In the genomic region with DNA sequence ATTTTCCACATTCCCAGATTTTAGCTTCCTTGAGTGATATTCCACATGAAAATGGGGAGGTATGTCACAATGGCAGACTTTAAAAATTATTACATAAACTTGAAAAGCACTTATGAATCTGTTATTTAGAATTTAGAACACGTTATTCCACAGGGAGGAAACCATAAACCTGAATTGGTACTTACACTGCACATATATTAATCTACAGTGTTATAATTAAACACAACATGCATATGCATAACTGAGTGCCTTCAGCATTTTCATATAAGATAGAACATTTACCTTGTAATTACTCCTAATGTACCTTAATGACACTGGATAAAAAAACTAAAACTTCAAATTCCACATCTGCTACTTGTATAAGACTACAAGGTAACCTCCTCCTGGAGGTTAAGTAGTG, we compare ENCODE assay signal across 26 cellular contexts. TPM values are rescaled to one million over a fixed set of nuclear protein-coding genes. Genes with fewer than 3 reads are reported as not detected.
"Had no signal": no experiment of that assay in that cellular context is flagged by ENCODE, and none has a peak within 500 bp of the region (broad histone marks: within the 10 kb centered on the region; RNA-seq: fewer than 3 reads in every experiment).

No MANE protein-coding gene starts in this region.

- H3K4me1 ChIP-seq: breast epithelium, Peyer's patch had no signal

- H3K36me3 Mint-ChIP-seq: activated CD8-positive, alpha-beta memory T cell treated with anti-CD3 and anti-CD28 coated beads, Interleukin-2, amount 10 ng/mL, durations not matched to agents 7 days and 5 days; activated naive CD4-positive, alpha-beta T cell treated with anti-CD3 and anti-CD28 coated beads, Interleukin-2, amount 50 U/mL, for 24 hours; WTC11 had no signal

- H3K4me1 Mint-ChIP-seq: activated CD8-positive, alpha-beta memory T cell treated with anti-CD3 and anti-CD28 coated beads, Interleukin-2, amount 10 ng/mL, durations not matched to agents 7 days and 5 days; activated naive CD4-positive, alpha-beta T cell treated with anti-CD3 and anti-CD28 coated beads, Interleukin-2, amount 50 U/mL, for 24 hours; T-helper 17 cell; WTC11 had no signal

- H3K9me3 Mint-ChIP-seq: activated naive CD4-positive, alpha-beta T cell treated with anti-CD3 and anti-CD28 coated beads, Interleukin-2, amount 50 U/mL, for 24 hours; activated T-cell treated with anti-CD3 and anti-CD28 coated beads, Interleukin-2, amount 50 U/mL, for 24 hours; activated T-helper 1 cell treated with anti-CD3 and anti-CD28 coated beads, Interleukin-12 subunit alpha, Interleukin-12 subunit beta, Interleukin-2, Interleukin-4 antibody, amounts not matched to agents 30 ng/mL and 10 ng/mL and 1 ng/mL, durations not matched to agents 14 hours and 24 hours and 36 hours; WTC11 had no signal

- H3K9me3 ChIP-seq: breast epithelium, Peyer's patch had no signal

- H3K27ac ChIP-seq: Peyer's patch, RWPE1 had no signal

- ATAC-seq: activated CD8-positive, alpha-beta memory T cell treated with anti-CD3 and anti-CD28 coated beads, Interleukin-2, amount 10 ng/mL, durations not matched to agents 7 days and 5 days; T-helper 17 cell; WTC11 had no signal

- H3K27ac Mint-ChIP-seq: activated CD8-positive, alpha-beta memory T cell treated with anti-CD3 and anti-CD28 coated beads, Interleukin-2, amount 10 ng/mL, durations not matched to agents 7 days and 5 days; activated naive CD4-positive, alpha-beta T cell treated with anti-CD3 and anti-CD28 coated beads, Interleukin-2, amount 50 U/mL, for 24 hours; activated T-cell treated with anti-CD3 and anti-CD28 coated beads, Interleukin-2, amount 50 U/mL, for 24 hours; activated T-helper 1 cell treated with anti-CD3 and anti-CD28 coated beads, Interleukin-12 subunit alpha, Interleukin-12 subunit beta, Interleukin-2, Interleukin-4 antibody, amounts not matched to agents 30 ng/mL and 10 ng/mL and 1 ng/mL, durations not matched to agents 14 hours and 24 hours and 36 hours; T-helper 17 cell; WTC11 had no signal

- H3K27me3 ChIP-seq: breast epithelium, Peyer's patch had no signal

- H3K4me3 Mint-ChIP-seq: activated CD8-positive, alpha-beta memory T cell treated with anti-CD3 and anti-CD28 coated beads, Interleukin-2, amount 10 ng/mL, durations not matched to agents 7 days and 5 days; activated naive CD4-positive, alpha-beta T cell treated with anti-CD3 and anti-CD28 coated beads, Interleukin-2, amount 50 U/mL, for 24 hours; activated T-cell treated with anti-CD3 and anti-CD28 coated beads, Interleukin-2, amount 50 U/mL, for 24 hours; activated T-helper 1 cell treated with anti-CD3 and anti-CD28 coated beads, Interleukin-12 subunit alpha, Interleukin-12 subunit beta, Interleukin-2, Interleukin-4 antibody, amounts not matched to agents 30 ng/mL and 10 ng/mL and 1 ng/mL, durations not matched to agents 14 hours and 24 hours and 36 hours; T-helper 17 cell; WTC11 had no signal

- DNase-seq: activated CD4-positive, alpha-beta T cell treated with anti-CD3 and anti-CD28 coated beads for 48 hours; activated CD4-positive, alpha-beta T cell treated with anti-CD3 and anti-CD28 coated beads, Interleukin-2, amount 50 U/mL, for 4 hours; activated CD4-positive, CD25-positive, alpha-beta regulatory T cell treated with anti-CD3 and anti-CD28 coated beads, Interleukin-2, amount 50 U/mL, for 72 hours; activated CD8-positive, alpha-beta memory T cell treated with anti-CD3 and anti-CD28 coated beads, Interleukin-2, amount 10 ng/mL, durations not matched to agents 7 days and 5 days; activated effector memory CD4-positive, alpha-beta T cell treated with Interleukin-2 at 50 U/mL for 16 hours; activated naive CD4-positive, alpha-beta T cell; activated T-cell treated with anti-CD3 and anti-CD28 coated beads, Interleukin-2, amount 50 U/mL, for 24 hours; aorta; caudate nucleus; KG1; MV-4-11; NCI-H1105; NCI-H1436; NCI-H1694 treated with DMSO at 0.1 percent for 48 hours; NCI-H2029 treated with DMSO at 0.1 percent for 48 hours; NCI-H524; NCI-H82; Peyer's patch; SHP77 treated with DMSO at 0.1 percent for 48 hours; T-helper 17 cell; T-helper 9 cell had no signal

- H3K4me3 ChIP-seq: breast epithelium, Peyer's patch had no signal

- H3K36me3 ChIP-seq: breast epithelium, Peyer's patch had no signal

RNA-seq across cellular contexts. Expression of gene ARHGAP29, which starts 9.8 kb away (rescaled TPM):
- total RNA-seq: activated CD8-positive, alpha-beta memory T cell treated with anti-CD3 and anti-CD28 coated beads, Interleukin-2, amount 10 ng/mL, durations not matched to agents 7 days and 5 days; activated T-helper 1 cell treated with anti-CD3 and anti-CD28 coated beads, Interleukin-12 subunit alpha, Interleukin-12 subunit beta, Interleukin-2, Interleukin-4 antibody, amounts not matched to agents 30 ng/mL and 10 ng/mL and 1 ng/mL, durations not matched to agents 14 hours and 24 hours and 36 hours had no signal
